Comparison of ENCODE assay signal across 29 cellular contexts in genomic region chr6:14987490-14987889, GRCh38.
"Had no signal": no experiment of that assay in that cellular context is flagged by ENCODE, and none has a peak within 500 bp of the region (broad histone marks: within the 10 kb centered on the region; RNA-seq: fewer than 3 reads in every experiment).

No MANE protein-coding gene starts in this region.

- DNase-seq: activated CD4-positive, alpha-beta memory T cell treated with anti-CD3 and anti-CD28 coated beads, Interleukin-2, amount 10 ng/mL, durations not matched to agents 7 days and 5 days; activated CD4-positive, alpha-beta T cell treated with anti-CD3 and anti-CD28 coated beads for 1 hour; activated CD4-positive, alpha-beta T cell treated with anti-CD3 and anti-CD28 coated beads for 48 hours; activated CD4-positive, CD25-positive, alpha-beta regulatory T cell; activated CD8-positive, alpha-beta memory T cell treated with anti-CD3 and anti-CD28 coated beads for 24 hours; activated CD8-positive, alpha-beta memory T cell treated with anti-CD3 and anti-CD28 coated beads, Interleukin-2, amount 10 ng/mL, durations not matched to agents 7 days and 5 days; activated CD8-positive, alpha-beta memory T cell treated with anti-CD3 and anti-CD28 coated beads, Interleukin-2, amount 50 U/mL, for 48 hours; activated effector memory CD4-positive, alpha-beta T cell treated with Interleukin-2 at 50 U/mL for 16 hours; activated naive CD4-positive, alpha-beta T cell treated with anti-CD3 and anti-CD28 coated beads, Interleukin-2, amount 10 ng/mL, durations not matched to agents 7 days and 5 days; activated naive CD8-positive, alpha-beta T cell treated with anti-CD3 and anti-CD28 coated beads, Interleukin-2, amount 50 U/mL, for 24 hours; activated T-cell treated with anti-CD3 and anti-CD28 coated beads, Interleukin-2, amount 50 U/mL, for 48 hours; caudate nucleus; cerebellar nuclear complex; NCI-H1048; NCI-H1105 treated with DMSO at 0.1 percent for 48 hours; NCI-H1436 treated with DMSO at 0.1 percent for 48 hours; NCI-H1694 treated with DMSO at 0.1 percent for 48 hours; NCI-H2029; NCI-H345; NCI-H524 treated with DMSO at 0.1 percent for 48 hours; RPMI8226; SHP77 treated with DMSO at 0.1 percent for 48 hours; SW 1271; T-helper 1 cell; T-helper 2 cell; T-helper 9 cell; WERI-Rb-1 had no signal

- H3K36me3 ChIP-seq: WERI-Rb-1 had no signal

- ATAC-seq: activated CD8-positive, alpha-beta memory T cell treated with anti-CD3 and anti-CD28 coated beads, Interleukin-2, amount 10 ng/mL, durations not matched to agents 7 days and 5 days; activated naive CD8-positive, alpha-beta T cell treated with anti-CD3 and anti-CD28 coated beads, Interleukin-2, amount 50 U/mL, for 24 hours; Panc1 had no signal

- FAIRE-seq: bronchial epithelial cell had no signal

- H3K27ac ChIP-seq: WERI-Rb-1 had no signal
